In the genomic region with DNA sequence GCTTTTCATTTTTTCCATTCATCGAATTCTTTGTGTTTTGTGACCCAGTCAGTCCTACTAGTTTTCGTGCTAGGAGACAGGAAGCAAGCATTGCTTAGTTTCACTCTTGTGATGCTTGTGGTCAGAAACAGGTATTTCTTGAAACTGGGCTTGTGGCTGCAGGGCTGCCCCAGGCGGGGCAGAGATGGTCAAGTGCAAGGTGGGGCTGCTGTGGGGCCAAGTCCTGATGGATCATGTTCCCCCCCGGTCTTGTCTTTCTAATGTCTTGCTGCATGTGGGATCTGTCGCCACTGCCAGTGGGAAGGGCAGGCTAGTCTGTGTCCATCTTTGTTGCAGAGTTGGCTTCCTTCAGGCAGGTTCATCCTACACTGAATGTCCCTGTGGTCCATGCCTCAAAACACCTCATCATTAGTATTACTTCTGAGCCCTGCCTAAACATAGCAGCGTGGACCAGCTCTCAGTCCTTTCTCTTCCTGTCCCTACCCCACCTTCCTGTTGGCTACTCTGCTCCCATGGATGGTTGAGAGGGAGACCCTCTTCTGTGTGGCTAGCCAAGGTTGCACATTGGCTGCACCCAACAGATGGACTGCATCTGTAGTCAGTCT, we compare ENCODE assay signal across 8 cellular contexts. TPM values are rescaled to one million over a fixed set of nuclear protein-coding genes. Genes with fewer than 3 reads are reported as not detected.
DNase-seq lines count a peak whose midpoint lies in the region; ATAC-seq and TF ChIP-seq lines count a peak whose summit lies in the region.

No MANE protein-coding gene starts in this region.

- H3K4me2 ChIP-seq in hepatocyte = no peak overlapping the region

- no peak for TF ChIP-seq CTCF in hepatocyte (IDR thresholded peaks at IDR 0.05; ENCODE audit: poor library complexity)
- TF ChIP-seq CTCF in esophagus squamous epithelium (IDR thresholded peaks at IDR 0.05) = no peak

- ATAC-seq in GM18873 (IDR thresholded peaks at IDR 0.05; ENCODE audit: low FRiP score, unreplicated experiment) (peak; percentile 55), GM21737 (IDR thresholded peaks at IDR 0.05; ENCODE audit: unreplicated experiment) (peak; percentile 49)

- H3K9ac ChIP-seq in mucosa of rectum (ENCODE audit: low read depth in 1 of 2, low read length in 2 of 2) = no peak overlapping the region

- TF ChIP-seq POLR2A in esophagus squamous epithelium (IDR thresholded peaks at IDR 0.05) = no peak

- no peaks in the 10 kb centered on the region for H3K9me3 ChIP-seq in mucosa of rectum (ENCODE audit: control insufficient read depth in 2 of 2, low read length in 2 of 2)
- H3K9me3 ChIP-seq in hepatocyte (ENCODE audit: low read depth) = no peaks in the 10 kb centered on the region
- H3K9me3 ChIP-seq in esophagus squamous epithelium = no peaks in the 10 kb centered on the region

- H2AFZ ChIP-seq in hepatocyte = no peak overlapping the region

- peak overlapping the region; percentile 29 to 59 for H3K27ac ChIP-seq in mucosa of rectum (ENCODE audit: low read depth in 2 of 2, low read length in 2 of 2)
- no peak overlapping the region for H3K27ac ChIP-seq in hepatocyte
- H3K27ac ChIP-seq in esophagus squamous epithelium = peak overlapping the region in 1 of 4 donors; percentile 36

- intact Hi-C loops in esophagus squamous epithelium (cut with DNase I) = no loop called here

- peaks cover 51% of the 10 kb centered on the region for H3K79me2 ChIP-seq in hepatocyte

- WGBS in hepatocyte (ENCODE audit: low lambda C conversion rate, missing lambda C conversion rate) = 89% methylated on average over 6 of the region's 6 CpGs
- 78 to 88% methylated on average over 5 to 6 of the region's 6 CpGs for WGBS in esophagus squamous epithelium, 2 donors

- H3K4me3 ChIP-seq in mucosa of rectum (ENCODE audit: low read length in 2 of 2) (peak overlapping the region in 1 of 2 donors; percentile 14), H7 (ENCODE audit: insufficient read depth, low read depth, low read length) (no peak overlapping the region), hepatocyte (no peak overlapping the region), esophagus squamous epithelium (no peak overlapping the region)

- no peaks in the 10 kb centered on the region for H3K36me3 ChIP-seq in mucosa of rectum (ENCODE audit: control insufficient read depth in 2 of 2, insufficient read depth in 2 of 2, low read length in 2 of 2)
- no peaks in the 10 kb centered on the region for H3K36me3 ChIP-seq in H7 (replicated peaks; ENCODE audit: control insufficient read depth, insufficient read depth, low read length)
- H3K36me3 ChIP-seq in hepatocyte (replicated peaks; ENCODE audit: insufficient read depth, low read depth) = no peaks in the 10 kb centered on the region
- no peaks in the 10 kb centered on the region for H3K36me3 ChIP-seq in esophagus squamous epithelium

- peaks cover 26% of the 10 kb centered on the region for H4K20me1 ChIP-seq in hepatocyte (ENCODE audit: insufficient read depth, poor library complexity, severe bottlenecking)

- DNase-seq in H7 = no peak
- no peak for DNase-seq in globus pallidus (ENCODE audit: low spot score)
- DNase-seq in hepatocyte (ENCODE audit: low spot score) = no peak
- no peak for DNase-seq in esophagus squamous epithelium (lab: John Stamatoyannopoulos, UW)

- no peak for TF ChIP-seq RAD21 in Ishikawa (IDR thresholded peaks at IDR 0.05; ENCODE audit: low read depth)

- no peaks in the 10 kb centered on the region for H3K9me2 ChIP-seq in hepatocyte (replicated peaks; ENCODE audit: insufficient read depth)

- H3K4me1 ChIP-seq in mucosa of rectum (ENCODE audit: control insufficient read depth in 2 of 2, insufficient read depth in 2 of 2, low read length in 2 of 2) (peaks cover 37 to 46% of the 10 kb centered on the region in 2 donors), hepatocyte (ENCODE audit: insufficient read depth) (peaks cover 15% of the 10 kb centered on the region), esophagus squamous epithelium (peaks cover 17 to 58% (median 39%) of the 10 kb centered on the region in 3 donors)

- H3K27me3 ChIP-seq in mucosa of rectum (ENCODE audit: control insufficient read depth in 2 of 2, insufficient read depth in 2 of 2, low read length in 2 of 2) (no peaks in the 10 kb centered on the region), H7 (ENCODE audit: control insufficient read depth, insufficient read depth, low read length) (no peaks in the 10 kb centered on the region), hepatocyte (no peaks in the 10 kb centered on the region), esophagus squamous epithelium (peaks cover 0 to 9% (median 0%) of the 10 kb centered on the region in 4 donors)

- peak; percentile 35; the same call in 1 of the 2 replicates for TF ChIP-seq EP300 in Ishikawa (IDR thresholded peaks at IDR 0.05; ENCODE audit: borderline replicate concordance)

TF ChIP-seq in Ishikawa, 13 proteins besides CTCF, POLR2A, EP300 and RAD21:
- TF ChIP-seq FOXM1 (IDR thresholded peaks at IDR 0.05; ENCODE audit: borderline replicate concordance, low read depth) (no peak), EGR1 (IDR thresholded peaks at IDR 0.05) (no peak), TAF1 (IDR thresholded peaks at IDR 0.05; ENCODE audit: low read depth) (no peak)
- TF ChIP-seq, protein P1, sequence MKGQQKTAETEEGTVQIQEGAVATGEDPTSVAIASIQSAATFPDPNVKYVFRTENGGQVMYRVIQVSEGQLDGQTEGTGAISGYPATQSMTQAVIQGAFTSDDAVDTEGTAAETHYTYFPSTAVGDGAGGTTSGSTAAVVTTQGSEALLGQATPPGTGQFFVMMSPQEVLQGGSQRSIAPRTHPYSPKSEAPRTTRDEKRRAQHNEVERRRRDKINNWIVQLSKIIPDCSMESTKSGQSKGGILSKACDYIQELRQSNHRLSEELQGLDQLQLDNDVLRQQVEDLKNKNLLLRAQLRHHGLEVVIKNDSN (IDR thresholded peaks at IDR 0.05) = no peak

RNA-seq across cellular contexts. Expression of gene INPP4A, which starts 38.7 kb away (rescaled TPM):
- 30.3 and 32.0 TPM in 2 replicates for total RNA-seq in H7 (2014; rRNA removed; shearing (Covaris generic))
- total RNA-seq in hepatocyte (9.2 and 13.1 TPM in 2 replicates), esophagus squamous epithelium (10 to 100 TPM in 2 of 4 donors, 1 to 10 TPM in 2; 7.4 to 17.9 (median 9.4) TPM)
- polyA plus RNA-seq in hepatocyte = 6.2 and 7.9 TPM in 2 replicates
